ENCODE assay signal across 8 cellular contexts in the genomic region with DNA sequence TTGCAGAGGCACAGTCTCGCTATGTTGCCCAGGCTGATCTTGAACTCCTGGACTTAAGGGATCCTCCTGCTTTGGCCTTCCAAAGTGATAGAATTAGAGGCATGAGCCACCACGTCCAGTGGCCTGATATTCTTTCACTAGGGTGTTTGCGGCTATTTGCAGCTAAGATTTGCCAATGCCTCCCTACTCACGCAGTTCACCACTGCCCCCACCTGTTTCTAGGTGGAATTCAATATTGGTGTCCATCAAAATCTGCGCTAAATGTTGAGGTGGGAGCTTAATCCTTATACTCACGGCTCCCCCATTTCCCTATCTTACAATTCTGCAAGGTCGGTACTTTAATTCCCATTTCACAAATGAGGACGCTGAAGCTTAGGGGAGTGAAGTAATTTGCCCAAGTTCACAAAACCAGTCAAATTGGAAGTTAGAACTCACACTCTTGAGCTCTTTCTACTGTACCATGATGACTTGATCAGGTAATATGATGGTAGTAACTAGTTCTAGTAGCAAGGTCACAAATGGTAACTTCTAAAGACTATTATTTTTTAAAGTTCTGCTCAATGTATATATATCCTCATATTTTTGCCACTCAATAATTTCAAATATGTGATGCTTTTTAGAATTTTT. TPM values are rescaled to one million over a fixed set of nuclear protein-coding genes. Genes with fewer than 3 reads are reported as not detected.
A peak's percentile ranks its signal among the peaks of the same experiment; 100 is the strongest.
DNase-seq lines count a peak whose midpoint lies in the region; ATAC-seq, FAIRE-seq and TF ChIP-seq lines count a peak whose summit lies in the region.

No MANE protein-coding gene starts in this region.

- intact Hi-C loops in pancreas (cut with DNase I), result no loop called here
- intact Hi-C loops in CD4-positive, alpha-beta memory T cell (cut with micrococcal nuclease), result no loop called here

- peak; percentile 78 for TF ChIP-seq CTCF in choroid plexus epithelial cell (conservative IDR thresholded peaks at IDR 0.05; ENCODE audit: low read depth, low read length)
- peak in 3 of 4 donors; percentile 15 to 25 (median 23) for TF ChIP-seq CTCF in pancreas (IDR thresholded peaks at IDR 0.05)

- peaks cover 0 to 2% (median 0%) of the 10 kb centered on the region in 8 donors for H3K9me3 Mint-ChIP-seq in CD4-positive, alpha-beta memory T cell

- no peak overlapping the region for H3K27ac ChIP-seq in pancreas
- no peak overlapping the region for H3K27ac ChIP-seq in CD4-positive, alpha-beta memory T cell (ENCODE audit: low read depth, low read length)

- no peaks in the 10 kb centered on the region for H3K36me3 ChIP-seq in pancreas
- no peaks in the 10 kb centered on the region for H3K36me3 ChIP-seq in CD4-positive, alpha-beta memory T cell (ENCODE audit: insufficient read depth, low read length)

- no peaks in the 10 kb centered on the region for H3K9me3 ChIP-seq in pancreas
- no peaks in the 10 kb centered on the region for H3K9me3 ChIP-seq in CD4-positive, alpha-beta memory T cell (ENCODE audit: control insufficient read depth in 1 of 2, low read length in 2 of 2)

- peaks cover 5 to 10% of the 10 kb centered on the region in 2 donors for H3K27me3 Mint-ChIP-seq in CD4-positive, alpha-beta memory T cell

- no peak for FAIRE-seq in pancreas (lab: Jason Lieb, UNC)

- peak; percentile 56 for ATAC-seq in GM18909 (IDR thresholded peaks at IDR 0.05; ENCODE audit: poor library complexity, unreplicated experiment)
- ATAC-seq in pancreas, result peak in 3 of 4 donors; percentile 83 to 89 (median 84)
- no peak for ATAC-seq in HG03025 (IDR thresholded peaks at IDR 0.05; ENCODE audit: low FRiP score, unreplicated experiment)
- no peak for ATAC-seq in GM21447 (IDR thresholded peaks at IDR 0.05; ENCODE audit: unreplicated experiment)

- H3K27me3 ChIP-seq in pancreas, result no peaks in the 10 kb centered on the region
- H3K27me3 ChIP-seq in CD4-positive, alpha-beta memory T cell (ENCODE audit: insufficient read depth, low read length), result no peaks in the 10 kb centered on the region

- DNase-seq in AML-193 (lab: John Stamatoyannopoulos, UW) (peak; percentile 8 to 36), NCI-H510A treated with DMSO at 0.1 percent for 48 hours (lab: John Stamatoyannopoulos, UW) (peak; percentile 48), choroid plexus epithelial cell (ENCODE audit: low read depth) (peak; percentile 69), pancreas (peak in 2 of 6 donors; percentile 3 to 18)
- no peak for DNase-seq in CD4-positive, alpha-beta memory T cell

- no peaks in the 10 kb centered on the region for H3K4me1 Mint-ChIP-seq in CD4-positive, alpha-beta memory T cell

- H3K4me3 Mint-ChIP-seq in CD4-positive, alpha-beta memory T cell, result no peak overlapping the region

- H3K36me3 Mint-ChIP-seq in CD4-positive, alpha-beta memory T cell, result no peaks in the 10 kb centered on the region

- CTCF ChIA-PET in CD4-positive, alpha-beta memory T cell (lab: Charles Lee; ENCODE audit: partially characterized antibody), result interaction anchor here (2.2 kb wide), 1 partner anchor 67 kb away, joined by 6 read pairs; no protein-coding TSS in a partner anchor

- 22 to 26% methylated on average over 8 of the region's 8 CpGs for WGBS in pancreas, 2 donors

- no peak overlapping the region for H3K27ac Mint-ChIP-seq in CD4-positive, alpha-beta memory T cell

- H3K4me3 ChIP-seq in choroid plexus epithelial cell (ENCODE audit: low read depth, low read length), result no peak overlapping the region
- no peak overlapping the region for H3K4me3 ChIP-seq in pancreas
- H3K4me3 ChIP-seq in CD4-positive, alpha-beta memory T cell (ENCODE audit: low read length in 2 of 2), result no peak overlapping the region

- POLR2A ChIA-PET in CD4-positive, alpha-beta memory T cell (lab: Charles Lee; ENCODE audit: partially characterized antibody), result no interaction called here

- H3K4me1 ChIP-seq in pancreas, result no peaks in the 10 kb centered on the region
- H3K4me1 ChIP-seq in CD4-positive, alpha-beta memory T cell (ENCODE audit: insufficient read depth, low read length), result no peaks in the 10 kb centered on the region

RNA-seq across cellular contexts. Expression of a gene that starts 22.1 kb away (rescaled TPM):
- under 1 TPM in 2 of 6 donors, not detected in 4; 0.09 to 0.31 TPM for total RNA-seq in pancreas
- under 1 TPM in 1 of 2 donors, not detected in 1; 0.19 TPM for polyA plus RNA-seq in pancreas
- under 1 TPM in 1 of 2 experiments, not detected in 1; 0.47 TPM for total RNA-seq in CD4-positive, alpha-beta memory T cell
- not detected for polyA plus RNA-seq in CD4-positive, alpha-beta memory T cell

RNA-seq across cellular contexts. Expression of a gene that starts 27.3 kb away (rescaled TPM):
- total RNA-seq in pancreas, result 1 to 10 TPM in 5 of 6 donors, under 1 TPM in 1; 0.97 to 6.2 (median 3.2) TPM
- polyA plus RNA-seq in pancreas, result 10 to 100 TPM in 1 of 2 donors, 1 to 10 TPM in 1; 7.6 to 42.0 TPM
- under 1 TPM in 1 of 2 experiments, not detected in 1; 0.39 TPM for total RNA-seq in CD4-positive, alpha-beta memory T cell
- not detected for polyA plus RNA-seq in CD4-positive, alpha-beta memory T cell

Comparison
In these comparisons a context has a peak if more than half of its experiments do, and no peak if none do; other contexts are left out.
1. DNase-seq: peak in AML-193 (2 of 2), NCI-H510A treated with DMSO at 0.1 percent for 48 hours (single experiment) and choroid plexus epithelial cell (single experiment); none in CD4-positive, alpha-beta memory T cell (0 of 5).
2. ATAC-seq: peak in GM18909 (single experiment) and pancreas (3 of 4); none in HG03025 (single experiment) and GM21447 (single experiment).